In the genomic region with DNA sequence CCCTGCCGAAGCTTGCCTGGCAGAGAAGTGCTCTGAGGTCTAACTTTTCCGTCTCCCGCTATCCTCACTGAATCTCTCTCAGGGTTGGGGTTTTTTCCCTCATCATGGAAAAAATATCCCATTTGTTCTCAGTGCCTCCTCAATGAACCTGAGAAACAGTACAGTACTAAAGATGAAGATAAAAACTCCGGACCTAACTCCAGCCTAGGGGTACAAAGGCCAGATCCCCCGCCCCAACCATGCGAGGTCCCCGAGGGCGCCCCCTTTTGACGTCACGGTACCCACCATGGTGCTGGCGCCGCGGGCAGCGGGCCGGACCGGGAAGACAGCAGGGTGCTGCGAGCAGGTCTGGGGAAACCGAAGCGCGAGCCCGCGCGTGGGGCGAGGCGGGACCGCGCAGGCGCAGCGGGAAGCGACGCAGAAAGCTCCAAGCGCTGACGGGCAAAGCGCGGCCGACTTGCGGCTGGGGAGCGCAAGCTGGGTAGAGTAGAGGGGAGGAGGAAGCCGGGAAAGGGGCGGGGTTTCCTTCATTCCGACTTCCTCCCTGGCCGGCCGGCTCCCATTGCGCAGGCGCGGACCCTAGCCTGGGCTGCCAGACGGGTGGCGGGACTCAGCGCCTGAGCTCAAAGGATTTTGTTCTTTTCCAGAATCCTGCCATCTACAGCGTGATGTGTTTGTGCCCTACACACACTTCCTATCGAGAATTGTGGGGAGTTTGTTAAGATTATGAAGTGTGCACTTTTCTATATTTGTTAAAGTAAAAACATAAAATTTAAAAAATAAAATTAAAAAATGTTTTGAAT, we compare ENCODE assay signal across 1 cellular context.
TF ChIP-seq lines count a peak whose summit lies in the region.

A gene (minus strand): TSS at position 497 of the 803 bp plus-strand sequence. CDS start 209 bp downstream, at position 288.

TF ChIP-seq in HEK293, 187 proteins besides CTCF, POLR2A, EP300 and RAD21 (continued from another document and continues in another):
- TF ChIP-seq, protein P1, sequence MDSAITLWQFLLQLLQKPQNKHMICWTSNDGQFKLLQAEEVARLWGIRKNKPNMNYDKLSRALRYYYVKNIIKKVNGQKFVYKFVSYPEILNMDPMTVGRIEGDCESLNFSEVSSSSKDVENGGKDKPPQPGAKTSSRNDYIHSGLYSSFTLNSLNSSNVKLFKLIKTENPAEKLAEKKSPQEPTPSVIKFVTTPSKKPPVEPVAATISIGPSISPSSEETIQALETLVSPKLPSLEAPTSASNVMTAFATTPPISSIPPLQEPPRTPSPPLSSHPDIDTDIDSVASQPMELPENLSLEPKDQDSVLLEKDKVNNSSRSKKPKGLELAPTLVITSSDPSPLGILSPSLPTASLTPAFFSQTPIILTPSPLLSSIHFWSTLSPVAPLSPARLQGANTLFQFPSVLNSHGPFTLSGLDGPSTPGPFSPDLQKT (IDR thresholded peaks at IDR 0.05; ENCODE audit: borderline replicate concordance, low read depth, low read length) = no peak
- TF ChIP-seq, protein P2, sequence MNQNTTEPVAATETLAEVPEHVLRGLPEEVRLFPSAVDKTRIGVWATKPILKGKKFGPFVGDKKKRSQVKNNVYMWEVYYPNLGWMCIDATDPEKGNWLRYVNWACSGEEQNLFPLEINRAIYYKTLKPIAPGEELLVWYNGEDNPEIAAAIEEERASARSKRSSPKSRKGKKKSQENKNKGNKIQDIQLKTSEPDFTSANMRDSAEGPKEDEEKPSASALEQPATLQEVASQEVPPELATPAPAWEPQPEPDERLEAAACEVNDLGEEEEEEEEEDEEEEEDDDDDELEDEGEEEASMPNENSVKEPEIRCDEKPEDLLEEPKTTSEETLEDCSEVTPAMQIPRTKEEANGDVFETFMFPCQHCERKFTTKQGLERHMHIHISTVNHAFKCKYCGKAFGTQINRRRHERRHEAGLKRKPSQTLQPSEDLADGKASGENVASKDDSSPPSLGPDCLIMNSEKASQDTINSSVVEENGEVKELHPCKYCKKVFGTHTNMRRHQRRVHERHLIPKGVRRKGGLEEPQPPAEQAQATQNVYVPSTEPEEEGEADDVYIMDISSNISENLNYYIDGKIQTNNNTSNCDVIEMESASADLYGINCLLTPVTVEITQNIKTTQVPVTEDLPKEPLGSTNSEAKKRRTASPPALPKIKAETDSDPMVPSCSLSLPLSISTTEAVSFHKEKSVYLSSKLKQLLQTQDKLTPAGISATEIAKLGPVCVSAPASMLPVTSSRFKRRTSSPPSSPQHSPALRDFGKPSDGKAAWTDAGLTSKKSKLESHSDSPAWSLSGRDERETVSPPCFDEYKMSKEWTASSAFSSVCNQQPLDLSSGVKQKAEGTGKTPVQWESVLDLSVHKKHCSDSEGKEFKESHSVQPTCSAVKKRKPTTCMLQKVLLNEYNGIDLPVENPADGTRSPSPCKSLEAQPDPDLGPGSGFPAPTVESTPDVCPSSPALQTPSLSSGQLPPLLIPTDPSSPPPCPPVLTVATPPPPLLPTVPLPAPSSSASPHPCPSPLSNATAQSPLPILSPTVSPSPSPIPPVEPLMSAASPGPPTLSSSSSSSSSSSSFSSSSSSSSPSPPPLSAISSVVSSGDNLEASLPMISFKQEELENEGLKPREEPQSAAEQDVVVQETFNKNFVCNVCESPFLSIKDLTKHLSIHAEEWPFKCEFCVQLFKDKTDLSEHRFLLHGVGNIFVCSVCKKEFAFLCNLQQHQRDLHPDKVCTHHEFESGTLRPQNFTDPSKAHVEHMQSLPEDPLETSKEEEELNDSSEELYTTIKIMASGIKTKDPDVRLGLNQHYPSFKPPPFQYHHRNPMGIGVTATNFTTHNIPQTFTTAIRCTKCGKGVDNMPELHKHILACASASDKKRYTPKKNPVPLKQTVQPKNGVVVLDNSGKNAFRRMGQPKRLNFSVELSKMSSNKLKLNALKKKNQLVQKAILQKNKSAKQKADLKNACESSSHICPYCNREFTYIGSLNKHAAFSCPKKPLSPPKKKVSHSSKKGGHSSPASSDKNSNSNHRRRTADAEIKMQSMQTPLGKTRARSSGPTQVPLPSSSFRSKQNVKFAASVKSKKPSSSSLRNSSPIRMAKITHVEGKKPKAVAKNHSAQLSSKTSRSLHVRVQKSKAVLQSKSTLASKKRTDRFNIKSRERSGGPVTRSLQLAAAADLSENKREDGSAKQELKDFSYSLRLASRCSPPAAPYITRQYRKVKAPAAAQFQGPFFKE (tag by site-specific recombination; IDR thresholded peaks at IDR 0.05; ENCODE audit: borderline replicate concordance) = no peak
- TF ChIP-seq ZNF416 (tag by site-specific recombination; IDR thresholded peaks at IDR 0.05) (no peak), SETDB1 (IDR thresholded peaks at IDR 0.05; ENCODE audit: insufficient read length, low read length) (no peak), ZNF785 (tag by site-specific recombination; IDR thresholded peaks at IDR 0.05) (no peak), ZNF768 (tag by site-specific recombination; IDR thresholded peaks at IDR 0.05) (no peak), ZNF132 (tag by site-specific recombination; IDR thresholded peaks at IDR 0.05; ENCODE audit: borderline replicate concordance) (no peak), ZNF341 (tag by site-specific recombination; IDR thresholded peaks at IDR 0.05; ENCODE audit: low read depth) (0 out of 2 replicates have a peak, but pooled peaks have one; percentile 20), ZNF544 (tag by site-specific recombination; IDR thresholded peaks at IDR 0.05) (no peak), ZNF776 (tag by site-specific recombination; IDR thresholded peaks at IDR 0.05; ENCODE audit: borderline replicate concordance) (no peak), ZNF223 (tag by site-specific recombination; IDR thresholded peaks at IDR 0.05) (no peak), ZNF792 (tag by site-specific recombination; IDR thresholded peaks at IDR 0.05) (no peak), ZNF138 (tag by site-specific recombination; IDR thresholded peaks at IDR 0.05; ENCODE audit: borderline replicate concordance) (no peak), ZNF600 (tag by site-specific recombination; IDR thresholded peaks at IDR 0.05) (peak; percentile 73; the same call in 1 of the 2 replicates), PRDM1 (tag by site-specific recombination; IDR thresholded peaks at IDR 0.05) (no peak), GFI1B (tag by site-specific recombination; IDR thresholded peaks at IDR 0.05) (no peak), ZNF266 (tag by site-specific recombination; IDR thresholded peaks at IDR 0.05; ENCODE audit: low read depth) (no peak), SP3 (tag by site-specific recombination; IDR thresholded peaks at IDR 0.05) (peak; percentile 60; the same call in 1 of the 2 replicates), ZNF670 (tag by site-specific recombination; IDR thresholded peaks at IDR 0.05; ENCODE audit: low read depth) (no peak), OSR2 (tag by site-specific recombination; IDR thresholded peaks at IDR 0.05) (no peak), ZNF19 (tag by site-specific recombination; IDR thresholded peaks at IDR 0.05; ENCODE audit: low read depth) (no peak), ZNF184 (tag by site-specific recombination; IDR thresholded peaks at IDR 0.05) (no peak; the same call in 1 of the 2 replicates), ZNF548 (tag by site-specific recombination; IDR thresholded peaks at IDR 0.05) (no peak), ZNF324 (tag by site-specific recombination; IDR thresholded peaks at IDR 0.05) (0 out of 2 replicates have a peak, but pooled peaks have one; percentile 42)
- TF ChIP-seq, protein P3, sequence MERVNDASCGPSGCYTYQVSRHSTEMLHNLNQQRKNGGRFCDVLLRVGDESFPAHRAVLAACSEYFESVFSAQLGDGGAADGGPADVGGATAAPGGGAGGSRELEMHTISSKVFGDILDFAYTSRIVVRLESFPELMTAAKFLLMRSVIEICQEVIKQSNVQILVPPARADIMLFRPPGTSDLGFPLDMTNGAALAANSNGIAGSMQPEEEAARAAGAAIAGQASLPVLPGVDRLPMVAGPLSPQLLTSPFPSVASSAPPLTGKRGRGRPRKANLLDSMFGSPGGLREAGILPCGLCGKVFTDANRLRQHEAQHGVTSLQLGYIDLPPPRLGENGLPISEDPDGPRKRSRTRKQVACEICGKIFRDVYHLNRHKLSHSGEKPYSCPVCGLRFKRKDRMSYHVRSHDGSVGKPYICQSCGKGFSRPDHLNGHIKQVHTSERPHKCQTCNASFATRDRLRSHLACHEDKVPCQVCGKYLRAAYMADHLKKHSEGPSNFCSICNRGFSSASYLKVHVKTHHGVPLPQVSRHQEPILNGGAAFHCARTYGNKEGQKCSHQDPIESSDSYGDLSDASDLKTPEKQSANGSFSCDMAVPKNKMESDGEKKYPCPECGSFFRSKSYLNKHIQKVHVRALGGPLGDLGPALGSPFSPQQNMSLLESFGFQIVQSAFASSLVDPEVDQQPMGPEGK (tag by site-specific recombination; IDR thresholded peaks at IDR 0.05) = peak; percentile 81
- TF ChIP-seq, protein P4, sequence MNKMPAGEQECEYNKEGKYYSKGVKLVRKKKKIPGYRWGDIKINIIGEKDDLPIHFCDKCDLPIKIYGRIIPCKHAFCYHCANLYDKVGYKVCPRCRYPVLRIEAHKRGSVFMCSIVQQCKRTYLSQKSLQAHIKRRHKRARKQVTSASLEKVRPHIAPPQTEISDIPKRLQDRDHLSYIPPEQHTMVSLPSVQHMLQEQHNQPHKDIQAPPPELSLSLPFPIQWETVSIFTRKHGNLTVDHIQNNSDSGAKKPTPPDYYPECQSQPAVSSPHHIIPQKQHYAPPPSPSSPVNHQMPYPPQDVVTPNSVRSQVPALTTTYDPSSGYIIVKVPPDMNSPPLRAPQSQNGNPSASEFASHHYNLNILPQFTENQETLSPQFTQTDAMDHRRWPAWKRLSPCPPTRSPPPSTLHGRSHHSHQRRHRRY (tag by site-specific recombination; IDR thresholded peaks at IDR 0.05) = no peak
- TF ChIP-seq, protein P5, sequence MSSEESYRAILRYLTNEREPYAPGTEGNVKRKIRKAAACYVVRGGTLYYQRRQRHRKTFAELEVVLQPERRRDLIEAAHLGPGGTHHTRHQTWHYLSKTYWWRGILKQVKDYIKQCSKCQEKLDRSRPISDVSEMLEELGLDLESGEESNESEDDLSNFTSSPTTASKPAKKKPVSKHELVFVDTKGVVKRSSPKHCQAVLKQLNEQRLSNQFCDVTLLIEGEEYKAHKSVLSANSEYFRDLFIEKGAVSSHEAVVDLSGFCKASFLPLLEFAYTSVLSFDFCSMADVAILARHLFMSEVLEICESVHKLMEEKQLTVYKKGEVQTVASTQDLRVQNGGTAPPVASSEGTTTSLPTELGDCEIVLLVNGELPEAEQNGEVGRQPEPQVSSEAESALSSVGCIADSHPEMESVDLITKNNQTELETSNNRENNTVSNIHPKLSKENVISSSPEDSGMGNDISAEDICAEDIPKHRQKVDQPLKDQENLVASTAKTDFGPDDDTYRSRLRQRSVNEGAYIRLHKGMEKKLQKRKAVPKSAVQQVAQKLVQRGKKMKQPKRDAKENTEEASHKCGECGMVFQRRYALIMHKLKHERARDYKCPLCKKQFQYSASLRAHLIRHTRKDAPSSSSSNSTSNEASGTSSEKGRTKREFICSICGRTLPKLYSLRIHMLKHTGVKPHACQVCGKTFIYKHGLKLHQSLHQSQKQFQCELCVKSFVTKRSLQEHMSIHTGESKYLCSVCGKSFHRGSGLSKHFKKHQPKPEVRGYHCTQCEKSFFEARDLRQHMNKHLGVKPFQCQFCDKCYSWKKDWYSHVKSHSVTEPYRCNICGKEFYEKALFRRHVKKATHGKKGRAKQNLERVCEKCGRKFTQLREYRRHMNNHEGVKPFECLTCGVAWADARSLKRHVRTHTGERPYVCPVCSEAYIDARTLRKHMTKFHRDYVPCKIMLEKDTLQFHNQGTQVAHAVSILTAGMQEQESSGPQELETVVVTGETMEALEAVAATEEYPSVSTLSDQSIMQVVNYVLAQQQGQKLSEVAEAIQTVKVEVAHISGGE (tag by site-specific recombination; conservative IDR thresholded peaks at IDR 0.05; ENCODE audit: low read depth) = no peak; the same call in 1 of the 2 replicates
- TF ChIP-seq, protein P6, sequence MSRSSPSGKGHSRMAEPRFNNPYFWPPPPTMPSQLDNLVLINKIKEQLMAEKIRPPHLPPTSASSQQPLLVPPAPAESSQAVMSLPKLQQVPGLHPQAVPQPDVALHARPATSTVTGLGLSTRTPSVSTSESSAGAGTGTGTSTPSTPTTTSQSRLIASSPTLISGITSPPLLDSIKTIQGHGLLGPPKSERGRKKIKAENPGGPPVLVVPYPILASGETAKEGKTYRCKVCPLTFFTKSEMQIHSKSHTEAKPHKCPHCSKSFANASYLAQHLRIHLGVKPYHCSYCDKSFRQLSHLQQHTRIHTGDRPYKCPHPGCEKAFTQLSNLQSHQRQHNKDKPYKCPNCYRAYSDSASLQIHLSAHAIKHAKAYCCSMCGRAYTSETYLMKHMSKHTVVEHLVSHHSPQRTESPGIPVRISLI (tag by site-specific recombination; IDR thresholded peaks at IDR 0.05) = no peak
- TF ChIP-seq, protein P7, sequence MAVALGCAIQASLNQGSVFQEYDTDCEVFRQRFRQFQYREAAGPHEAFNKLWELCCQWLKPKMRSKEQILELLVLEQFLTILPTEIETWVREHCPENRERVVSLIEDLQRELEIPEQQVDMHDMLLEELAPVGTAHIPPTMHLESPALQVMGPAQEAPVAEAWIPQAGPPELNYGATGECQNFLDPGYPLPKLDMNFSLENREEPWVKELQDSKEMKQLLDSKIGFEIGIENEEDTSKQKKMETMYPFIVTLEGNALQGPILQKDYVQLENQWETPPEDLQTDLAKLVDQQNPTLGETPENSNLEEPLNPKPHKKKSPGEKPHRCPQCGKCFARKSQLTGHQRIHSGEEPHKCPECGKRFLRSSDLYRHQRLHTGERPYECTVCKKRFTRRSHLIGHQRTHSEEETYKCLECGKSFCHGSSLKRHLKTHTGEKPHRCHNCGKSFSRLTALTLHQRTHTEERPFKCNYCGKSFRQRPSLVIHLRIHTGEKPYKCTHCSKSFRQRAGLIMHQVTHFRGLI (tag by site-specific recombination; IDR thresholded peaks at IDR 0.05) = no peak
- TF ChIP-seq, protein P8, sequence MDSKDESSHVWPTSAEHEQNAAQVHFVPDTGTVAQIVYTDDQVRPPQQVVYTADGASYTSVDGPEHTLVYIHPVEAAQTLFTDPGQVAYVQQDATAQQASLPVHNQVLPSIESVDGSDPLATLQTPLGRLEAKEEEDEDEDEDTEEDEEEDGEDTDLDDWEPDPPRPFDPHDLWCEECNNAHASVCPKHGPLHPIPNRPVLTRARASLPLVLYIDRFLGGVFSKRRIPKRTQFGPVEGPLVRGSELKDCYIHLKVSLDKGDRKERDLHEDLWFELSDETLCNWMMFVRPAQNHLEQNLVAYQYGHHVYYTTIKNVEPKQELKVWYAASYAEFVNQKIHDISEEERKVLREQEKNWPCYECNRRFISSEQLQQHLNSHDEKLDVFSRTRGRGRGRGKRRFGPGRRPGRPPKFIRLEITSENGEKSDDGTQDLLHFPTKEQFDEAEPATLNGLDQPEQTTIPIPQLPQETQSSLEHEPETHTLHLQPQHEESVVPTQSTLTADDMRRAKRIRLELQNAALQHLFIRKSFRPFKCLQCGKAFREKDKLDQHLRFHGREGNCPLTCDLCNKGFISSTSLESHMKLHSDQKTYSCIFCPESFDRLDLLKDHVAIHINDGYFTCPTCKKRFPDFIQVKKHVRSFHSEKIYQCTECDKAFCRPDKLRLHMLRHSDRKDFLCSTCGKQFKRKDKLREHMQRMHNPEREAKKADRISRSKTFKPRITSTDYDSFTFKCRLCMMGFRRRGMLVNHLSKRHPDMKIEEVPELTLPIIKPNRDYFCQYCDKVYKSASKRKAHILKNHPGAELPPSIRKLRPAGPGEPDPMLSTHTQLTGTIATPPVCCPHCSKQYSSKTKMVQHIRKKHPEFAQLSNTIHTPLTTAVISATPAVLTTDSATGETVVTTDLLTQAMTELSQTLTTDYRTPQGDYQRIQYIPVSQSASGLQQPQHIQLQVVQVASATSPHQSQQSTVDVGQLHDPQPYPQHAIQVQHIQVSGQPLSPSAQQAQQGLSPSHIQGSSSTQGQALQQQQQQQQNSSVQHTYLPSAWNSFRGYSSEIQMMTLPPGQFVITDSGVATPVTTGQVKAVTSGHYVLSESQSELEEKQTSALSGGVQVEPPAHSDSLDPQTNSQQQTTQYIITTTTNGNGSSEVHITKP (tag by site-specific recombination; IDR thresholded peaks at IDR 0.05) = peak; percentile 77
